Comparison of ENCODE assay signal across 31 cellular contexts in the genomic region with DNA sequence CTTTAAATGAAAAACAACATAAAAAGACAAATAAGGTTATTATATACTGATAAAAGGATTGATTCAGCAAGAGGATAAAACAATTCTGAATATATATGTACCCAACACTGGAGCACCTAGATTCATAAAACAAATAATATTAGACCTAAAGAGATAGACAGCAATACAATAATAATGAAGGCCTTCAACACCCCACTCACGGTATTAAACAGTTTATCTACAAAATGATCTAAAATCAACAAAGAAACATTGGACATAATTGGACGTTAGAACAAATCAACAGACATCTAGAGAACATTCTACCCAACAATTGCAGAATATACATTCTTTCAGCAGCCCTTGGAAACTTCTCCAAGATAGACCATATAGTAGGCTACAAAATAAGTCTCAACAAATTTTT. TPM values are rescaled to one million over a fixed set of nuclear protein-coding genes. Genes with fewer than 3 reads are reported as not detected.
"Had no signal": no experiment of that assay in that cellular context is flagged by ENCODE, and none has a peak within 500 bp of the region (broad histone marks: within the 10 kb centered on the region; RNA-seq: fewer than 3 reads in every experiment).

No MANE protein-coding gene starts in this region.

- H3K27ac ChIP-seq: stomach, suprapubic skin, testis, thoracic aorta, thyroid gland, tibial artery, tibial nerve, transverse colon, upper lobe of left lung, upper lobe of right lung, uterus, vagina had no signal

- FAIRE-seq: urothelium cell line had no signal

- H3K4me1 ChIP-seq: suprapubic skin, testis, thyroid gland, tibial artery, tibial nerve, upper lobe of left lung, upper lobe of right lung, uterus, vagina had no signal

- DNase-seq: stimulated activated CD4-positive, alpha-beta T cell treated with anti-CD3 and anti-CD28 coated beads, Interleukin-2, amount 100 ng/mL, for 48 hours; stimulated activated CD4-positive, alpha-beta T cell treated with anti-CD3 and anti-CD28 coated beads, Interleukin-4, amount 100 ng/mL, for 1 hour; stimulated activated CD4-positive, alpha-beta T cell treated with anti-CD3 and anti-CD28 coated beads, Interleukin-4, amount 100 ng/mL, for 24 hours; stimulated activated CD4-positive, alpha-beta T cell treated with anti-CD3 and anti-CD28 coated beads, Interleukin-4, amount 100 ng/mL, for 4 hours; stimulated activated CD8-positive, alpha-beta memory T cell treated with anti-CD3 and anti-CD28 coated beads, Interleukin-4, amount 100 ng/mL, for 48 hours; stimulated activated naive B cell treated with anti-CD40 and anti-IgM and Interleukin-4, amounts not matched to agents 10 μg/mL and 1 μg/mL and 100 μg/mL, for 72 hours; stimulated activated naive CD4-positive, alpha-beta T cell; stimulated activated naive CD4-positive, alpha-beta T cell treated with Interleukin-2 at 50 U/mL for 16 hours; stimulated activated naive CD8-positive, alpha-beta T cell treated with anti-CD3 and anti-CD28 coated beads, Interleukin-15, amount 100 ng/mL, for 72 hours; stimulated activated naive CD8-positive, alpha-beta T cell treated with anti-CD3 and anti-CD28 coated beads, Interleukin-15, Interleukin-2, amounts not matched to agents 100 U/mL and 50 U/mL, for 24 hours; stomach; substantia nigra; testis; thyroid gland; tibial artery; transverse colon; trophoblast cell; upper lobe of left lung; upper lobe of right lung; uterus had no signal

- H3K36me3 ChIP-seq: stomach, suprapubic skin, thoracic aorta, thyroid gland, tibial artery, tibial nerve, transverse colon, upper lobe of left lung, upper lobe of right lung, uterus, vagina had no signal

- H3K9me3 ChIP-seq: testis, thyroid gland, upper lobe of right lung, vagina had no signal

- H3K4me3 ChIP-seq: stomach, suprapubic skin, testis, thoracic aorta, thyroid gland, tibial artery, tibial nerve, transverse colon, upper lobe of left lung, upper lobe of right lung, uterus, vagina had no signal

- ATAC-seq: stimulated activated effector memory CD8-positive, alpha-beta T cell treated with anti-CD3 and anti-CD28 coated beads, Interleukin-12 subunit alpha, Interleukin-12 subunit beta, amount 100 ng/mL, for 72 hours; stimulated activated memory B cell treated with anti-CD40 and anti-IgM and Interleukin-4, amounts not matched to agents 10 μg/mL and 1 μg/mL and 100 μg/mL, for 72 hours; stimulated activated naive B cell treated with anti-CD40 and anti-IgM and Interleukin-4, amounts not matched to agents 10 μg/mL and 1 μg/mL and 100 μg/mL, for 72 hours; stimulated activated naive CD8-positive, alpha-beta T cell treated with anti-CD3 and anti-CD28 coated beads, Interleukin-15, amount 100 ng/mL, for 72 hours; stimulated activated naive CD8-positive, alpha-beta T cell treated with anti-CD3 and anti-CD28 coated beads, Interleukin-15, Interleukin-2, amounts not matched to agents 100 U/mL and 50 U/mL, for 24 hours; upper lobe of right lung had no signal

- H3K27me3 ChIP-seq: stomach, suprapubic skin, testis, thyroid gland, tibial artery, tibial nerve, transverse colon, upper lobe of left lung, upper lobe of right lung, uterus, vagina had no signal

RNA-seq across cellular contexts. Expression of gene TREML4, which starts 34.3 kb away (rescaled TPM):
- total RNA-seq: stomach, subcutaneous adipose tissue, suprapubic skin, temporal lobe, testis, thoracic aorta, thyroid gland, tibial nerve, transverse colon, upper lobe of left lung, upper lobe of right lung, ureter, urinary bladder, uterus, vagina had no signal
- polyA plus RNA-seq: stomach had no signal
